Comparison of ENCODE assay signal across 8 cellular contexts in genomic region chr7:107890962-107891618, GRCh38. TPM values are rescaled to one million over a fixed set of nuclear protein-coding genes. Genes with fewer than 3 reads are reported as not detected.
A peak's percentile ranks its signal among the peaks of the same experiment; 100 is the strongest.
DNase-seq lines count a peak whose midpoint lies in the region; ATAC-seq and TF ChIP-seq lines count a peak whose summit lies in the region.

DLD (plus strand) TSS chr7:107891183; CDS start chr7:107891251, 68 bp downstream.

- no peaks in the 10 kb centered on the region for H3K27me3 ChIP-seq in BLaER1 treated with 17β-estradiol and CSF1 and Interleukin-3, amounts not matched to agents 10 nM and 100 nM
- no peaks in the 10 kb centered on the region for H3K27me3 ChIP-seq in right lobe of liver

- DNase-seq in NCI-H748 treated with DMSO at 0.1 percent for 48 hours (lab: John Stamatoyannopoulos, UW) (peak; percentile 74), dermis microvascular lymphatic vessel endothelial cell (ENCODE audit: low read depth in 2 of 2) (peak; percentile 84 to 94), right lobe of liver (peak; percentile 94 to 97 (median 95))
- DNase-seq in activated CD4-positive, alpha-beta T cell treated with anti-CD3 and anti-CD28 coated beads, Interleukin-2, amount 50 U/mL, for 4 hours, result peak; percentile 89 to 90
- DNase-seq in stimulated activated CD4-positive, alpha-beta T cell treated with anti-CD3 and anti-CD28 coated beads, Interleukin-4, amount 100 ng/mL, for 4 hours, result peak; percentile 90 to 92

- H4K20me1 ChIP-seq in BLaER1 treated with 17β-estradiol and CSF1 and Interleukin-3, amounts not matched to agents 10 nM and 100 nM, result peaks cover 7 to 39% (median 22%) of the 10 kb centered on the region in 11 experiments; a peak in 17 of 22 replicates

- intact Hi-C loops in right lobe of liver (cut with DNase I), result loop anchor here in 1 of 2 donors (5.0 kb wide), 1 partner anchor 256 kb away; no protein-coding TSS in a partner anchor

- WGBS in right lobe of liver (ENCODE audit: insufficient coverage, low coverage, low lambda C conversion rate, missing lambda C conversion rate), result 1% methylated on average over 29 of the region's 54 CpGs

- H3K9ac ChIP-seq in BLaER1 treated with 17β-estradiol and CSF1 and Interleukin-3, amounts not matched to agents 10 nM and 100 nM, result peak within 1 kb of the TSS; percentile 84 to 96 (median 93)

- no peak for TF ChIP-seq CTCF in right lobe of liver (IDR thresholded peaks at IDR 0.05)

- TF ChIP-seq POLR2A in right lobe of liver (IDR thresholded peaks at IDR 0.05), result peak; percentile 94

- H3K4me2 ChIP-seq in BLaER1 treated with 17β-estradiol and CSF1 and Interleukin-3, amounts not matched to agents 10 nM and 100 nM, result peak within 1 kb of the TSS; percentile 77 to 96 (median 83)

- peaks cover 24 to 44% (median 29%) of the 10 kb centered on the region in 10 experiments for H3K4me1 ChIP-seq in BLaER1 treated with 17β-estradiol and CSF1 and Interleukin-3, amounts not matched to agents 10 nM and 100 nM
- H3K4me1 ChIP-seq in right lobe of liver, result peaks cover 0 to 16% (median 7%) of the 10 kb centered on the region in 4 donors

- peak within 1 kb of the TSS; percentile 62 to 93 (median 86) for H3K4me3 ChIP-seq in BLaER1 treated with 17β-estradiol and CSF1 and Interleukin-3, amounts not matched to agents 10 nM and 100 nM
- H3K4me3 ChIP-seq in right lobe of liver, result peak within 1 kb of the TSS; percentile 58 to 66 (median 65)

- H3K27ac ChIP-seq in BLaER1 treated with 17β-estradiol and CSF1 and Interleukin-3, amounts not matched to agents 10 nM and 100 nM, result peak within 1 kb of the TSS; percentile 80 to 96 (median 92)
- peak within 1 kb of the TSS; percentile 92 to 95 (median 93) for H3K27ac ChIP-seq in right lobe of liver

- ATAC-seq in GM19351 (IDR thresholded peaks at IDR 0.05; ENCODE audit: unreplicated experiment) (peak; percentile 96), HG03521 (IDR thresholded peaks at IDR 0.05; ENCODE audit: unreplicated experiment) (peak; percentile 98), right lobe of liver (peak; percentile 96 to 99 (median 98))

- peaks cover 21 to 35% (median 32%) of the 10 kb centered on the region in 11 experiments for H3K36me3 ChIP-seq in BLaER1 treated with 17β-estradiol and CSF1 and Interleukin-3, amounts not matched to agents 10 nM and 100 nM
- H3K36me3 ChIP-seq in right lobe of liver, result peaks cover 0 to 13% (median 4%) of the 10 kb centered on the region in 4 donors

- H3K9me3 ChIP-seq in BLaER1 treated with 17β-estradiol and CSF1 and Interleukin-3, amounts not matched to agents 10 nM and 100 nM (replicated peaks in 1 of 11), result peaks cover 0 to 16% (median 14%) of the 10 kb centered on the region in 11 experiments; a peak in 17 of 22 replicates
- H3K9me3 ChIP-seq in right lobe of liver, result no peaks in the 10 kb centered on the region

RNA-seq across cellular contexts. Expression of gene DLD, which starts in this region (rescaled TPM):
- 46.5 and 51.2 TPM in 2 replicates for total RNA-seq in dermis microvascular lymphatic vessel endothelial cell
- total RNA-seq in right lobe of liver, result 10 to 100 TPM; 51.5 to 69.4 (median 61.0) TPM

Comparison
In these comparisons a context has a peak if more than half of its experiments do, and no peak if none do; other contexts are left out.
1. Peak in every context shown above with its lines: DNase-seq, ATAC-seq, H3K4me3 ChIP-seq and H3K27ac ChIP-seq.